In genomic region chr21:32350981-32351380, GRCh38 we compare ENCODE assay signal across 20 cellular contexts. TPM values are rescaled to one million over a fixed set of nuclear protein-coding genes. Genes with fewer than 3 reads are reported as not detected.
"Had no signal": no experiment of that assay in that cellular context is flagged by ENCODE, and none has a peak within 500 bp of the region (broad histone marks: within the 10 kb centered on the region; RNA-seq: fewer than 3 reads in every experiment).

No MANE protein-coding gene starts in this region.

- H3K27ac Mint-ChIP-seq: activated naive CD4-positive, alpha-beta T cell treated with anti-CD3 and anti-CD28 coated beads, Interleukin-2, amount 50 U/mL, for 24 hours; effector memory CD8-positive, alpha-beta T cell; mesothelial cell of epicardium had no signal

- H3K4me3 ChIP-seq: left lung, spleen, tibial nerve, vagina had no signal

- H3K4me3 Mint-ChIP-seq: activated naive CD4-positive, alpha-beta T cell treated with anti-CD3 and anti-CD28 coated beads, Interleukin-2, amount 50 U/mL, for 24 hours; effector memory CD8-positive, alpha-beta T cell; mesothelial cell of epicardium; natural killer cell treated with Interleukin-12 subunit alpha and Interleukin-12 subunit beta and Interleukin-15 and Interleukin-18, amount 100 ng/mL, for 72 hours had no signal

- H2AFZ ChIP-seq: parathyroid adenoma had no signal

- H3K27me3 Mint-ChIP-seq: activated naive CD4-positive, alpha-beta T cell treated with anti-CD3 and anti-CD28 coated beads, Interleukin-2, amount 50 U/mL, for 24 hours; effector memory CD8-positive, alpha-beta T cell; natural killer cell treated with Interleukin-12 subunit alpha and Interleukin-12 subunit beta and Interleukin-15 and Interleukin-18, amount 100 ng/mL, for 72 hours had no signal

- H3K4me1 ChIP-seq: left lung, parathyroid adenoma, spleen, tibial nerve had no signal

- H3K9me3 ChIP-seq: left lung, spleen, tibial nerve, vagina had no signal

- H3K4me1 Mint-ChIP-seq: activated naive CD4-positive, alpha-beta T cell treated with anti-CD3 and anti-CD28 coated beads, Interleukin-2, amount 50 U/mL, for 24 hours; mesothelial cell of epicardium had no signal

- H3K9ac ChIP-seq: parathyroid adenoma had no signal

- H3K27me3 ChIP-seq: left lung, spleen, tibial nerve, vagina had no signal

- H3K27ac ChIP-seq: left lung, parathyroid adenoma, spleen, tibial nerve had no signal

- DNase-seq: activated gamma-delta T cell; activated T-cell treated with anti-CD3 and anti-CD28 coated beads, Interleukin-2, amount 50 U/mL, for 48 hours; amniotic stem cell; effector memory CD8-positive, alpha-beta T cell; foreskin melanocyte; left lung; spleen; stimulated activated naive CD4-positive, alpha-beta T cell treated with Interleukin-2 at 50 U/mL for 16 hours; T-helper 1 cell; T-helper 9 cell had no signal

- H3K9me3 Mint-ChIP-seq: activated naive CD4-positive, alpha-beta T cell treated with anti-CD3 and anti-CD28 coated beads, Interleukin-2, amount 50 U/mL, for 24 hours; effector memory CD8-positive, alpha-beta T cell; mesothelial cell of epicardium; natural killer cell treated with Interleukin-12 subunit alpha and Interleukin-12 subunit beta and Interleukin-15 and Interleukin-18, amount 100 ng/mL, for 72 hours had no signal

RNA-seq across cellular contexts. Expression of gene MRAP, which starts 52.3 kb away (rescaled TPM):
- total RNA-seq: cardiac septum; dermis microvascular lymphatic vessel endothelial cell; kidney epithelial cell; lung microvascular endothelial cell; mesothelial cell of epicardium; natural killer cell treated with Interleukin-12 subunit alpha and Interleukin-12 subunit beta and Interleukin-15 and Interleukin-18, amount 100 ng/mL, for 72 hours; spleen had no signal
